9 cellular contexts compared by ENCODE assay signal in the genomic region with DNA sequence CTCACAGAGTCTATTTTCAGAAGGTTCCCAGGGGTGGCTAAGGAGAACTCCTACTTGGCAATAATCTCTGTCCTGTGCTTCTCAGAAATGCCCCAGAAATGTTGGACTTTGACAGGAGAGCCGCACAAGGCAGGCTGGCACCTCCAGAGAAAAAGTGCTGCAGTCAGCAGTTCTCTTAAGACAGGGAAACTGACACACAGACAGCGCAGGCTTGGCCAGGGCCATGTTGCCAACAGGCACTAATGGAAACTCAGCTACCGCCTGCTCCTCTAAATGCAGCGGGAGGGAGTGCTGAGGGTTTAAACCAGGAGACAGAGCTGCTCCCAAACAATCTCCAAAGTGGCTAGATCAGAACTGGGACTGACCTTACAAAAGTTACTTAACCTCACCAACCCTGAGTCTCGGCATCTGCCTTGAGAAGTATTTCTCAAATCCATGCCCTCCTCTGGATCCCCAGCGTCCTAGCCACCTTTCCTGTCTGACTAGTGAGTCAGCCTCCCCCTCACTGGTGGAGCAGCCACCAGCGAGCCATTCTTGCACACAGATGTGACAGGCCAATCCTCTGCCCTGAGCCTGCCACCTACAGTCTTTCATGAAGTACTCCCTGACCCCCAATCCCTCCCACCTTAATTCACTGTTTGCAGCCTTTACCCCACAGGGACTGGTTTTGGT.
DNase-seq lines count a peak whose midpoint lies in the region; ATAC-seq lines count a peak whose summit lies in the region.
"Had no signal": no experiment of that assay in that cellular context is flagged by ENCODE, and none has a peak within 500 bp of the region (broad histone marks: within the 10 kb centered on the region; RNA-seq: fewer than 3 reads in every experiment).

No MANE protein-coding gene starts in this region.

- H3K27ac ChIP-seq in subcutaneous abdominal adipose tissue (ENCODE audit: low read depth, low read length) = peak overlapping the region; percentile 78

- H3K36me3 Mint-ChIP-seq in activated T-cell treated with anti-CD3 and anti-CD28 coated beads, Interleukin-2, amount 50 U/mL, for 4 hours (ENCODE audit: insufficient read depth) = peaks cover 42% of the 10 kb centered on the region
- peaks cover 90% of the 10 kb centered on the region for H3K36me3 Mint-ChIP-seq in activated T-helper 17 cell treated with anti-CD3 and anti-CD28 coated beads, Interleukin-2, amount 50 U/mL, for 72 hours (ENCODE audit: low read depth)

- intact Hi-C loops in head of caudate nucleus (cut with DNase I) = no loop called here

- no peaks in the 10 kb centered on the region for H3K9me3 Mint-ChIP-seq in activated T-cell treated with anti-CD3 and anti-CD28 coated beads, Interleukin-2, amount 50 U/mL, for 4 hours
- H3K9me3 Mint-ChIP-seq in activated T-helper 17 cell treated with anti-CD3 and anti-CD28 coated beads, Interleukin-2, amount 50 U/mL, for 72 hours = no peaks in the 10 kb centered on the region

- peak overlapping the region in 1 of 5 donors; percentile 18 for H3K9ac ChIP-seq in subcutaneous abdominal adipose tissue (ENCODE audit: low read length in 5 of 5)

- no peak overlapping the region for H3K4me3 Mint-ChIP-seq in activated T-cell treated with anti-CD3 and anti-CD28 coated beads, Interleukin-2, amount 50 U/mL, for 4 hours
- H3K4me3 Mint-ChIP-seq in activated T-helper 17 cell treated with anti-CD3 and anti-CD28 coated beads, Interleukin-2, amount 50 U/mL, for 72 hours = peak overlapping the region; percentile 52
- H3K4me3 Mint-ChIP-seq: B cell had no signal

- no peaks in the 10 kb centered on the region for H3K27me3 ChIP-seq in subcutaneous abdominal adipose tissue (ENCODE audit: control insufficient read depth in 5 of 5, insufficient read depth in 4 of 5, low read length in 5 of 5)

- H3K4me1 ChIP-seq in subcutaneous abdominal adipose tissue (ENCODE audit: control insufficient read depth in 5 of 5, insufficient read depth in 5 of 5, low read length in 5 of 5) = peaks cover 0 to 55% (median 41%) of the 10 kb centered on the region in 5 donors

- ATAC-seq in activated T-cell treated with anti-CD3 and anti-CD28 coated beads, Interleukin-2, amount 50 U/mL, for 4 hours = peak; percentile 32 to 53
- peak; percentile 67 for ATAC-seq in activated T-helper 17 cell treated with anti-CD3 and anti-CD28 coated beads, Interleukin-2, amount 50 U/mL, for 72 hours (replicated peaks)
- ATAC-seq in GM18517 (IDR thresholded peaks at IDR 0.05; ENCODE audit: unreplicated experiment) = no peak

- H3K27me3 Mint-ChIP-seq in activated T-cell treated with anti-CD3 and anti-CD28 coated beads, Interleukin-2, amount 50 U/mL, for 4 hours (ENCODE audit: low read depth) = no peaks in the 10 kb centered on the region
- no peaks in the 10 kb centered on the region for H3K27me3 Mint-ChIP-seq in activated T-helper 17 cell treated with anti-CD3 and anti-CD28 coated beads, Interleukin-2, amount 50 U/mL, for 72 hours
- H3K27me3 Mint-ChIP-seq: B cell had no signal

- H3K36me3 ChIP-seq in subcutaneous abdominal adipose tissue (ENCODE audit: control insufficient read depth in 5 of 5, insufficient read depth in 5 of 5, low read length in 5 of 5) = peaks cover 4 to 78% (median 60%) of the 10 kb centered on the region in 5 donors

- no peak for DNase-seq in activated T-cell treated with anti-CD3 and anti-CD28 coated beads, Interleukin-2, amount 50 U/mL, for 4 hours
- DNase-seq in activated T-cell treated with anti-CD3 and anti-CD28 coated beads for 4 hours = no peak
- DNase-seq in head of caudate nucleus = peak in 25 of 42 donors; percentile 12 to 73 (median 38)
- DNase-seq in NCI-H2107 treated with DMSO at 0.1 percent for 48 hours (lab: John Stamatoyannopoulos, UW; ENCODE audit: unreplicated experiment) = no peak
- DNase-seq in inferior parietal cortex (ENCODE audit: extremely low spot score) = no peak

- H3K9me3 ChIP-seq in subcutaneous abdominal adipose tissue (ENCODE audit: control insufficient read depth in 5 of 5, low read length in 5 of 5) = no peaks in the 10 kb centered on the region

- peaks cover 24% of the 10 kb centered on the region for H3K4me1 Mint-ChIP-seq in activated T-cell treated with anti-CD3 and anti-CD28 coated beads, Interleukin-2, amount 50 U/mL, for 4 hours (ENCODE audit: low read depth)
- H3K4me1 Mint-ChIP-seq in activated T-helper 17 cell treated with anti-CD3 and anti-CD28 coated beads, Interleukin-2, amount 50 U/mL, for 72 hours = peaks cover 14% of the 10 kb centered on the region
- H3K4me1 Mint-ChIP-seq: B cell had no signal

- peak overlapping the region in 2 of 5 donors; percentile 3 to 44 for H3K4me3 ChIP-seq in subcutaneous abdominal adipose tissue (ENCODE audit: low read depth in 1 of 5, low read length in 5 of 5)

- peak overlapping the region; percentile 60 for H3K27ac Mint-ChIP-seq in activated T-helper 17 cell treated with anti-CD3 and anti-CD28 coated beads, Interleukin-2, amount 50 U/mL, for 72 hours
- H3K27ac Mint-ChIP-seq: B cell had no signal

Comparison
In these comparisons a context has a peak if more than half of its experiments do, and no peak if none do; other contexts are left out.
1. DNase-seq: peak in head of caudate nucleus (25 of 42); none in activated T-cell treated with anti-CD3 and anti-CD28 coated beads, Interleukin-2, amount 50 U/mL, for 4 hours (single experiment), activated T-cell treated with anti-CD3 and anti-CD28 coated beads for 4 hours (single experiment), NCI-H2107 treated with DMSO at 0.1 percent for 48 hours (single experiment) and inferior parietal cortex (single experiment).